Comparison of ENCODE assay signal across 8 cellular contexts in genomic region chr4:155376387-155377268, GRCh38. TPM values are rescaled to one million over a fixed set of nuclear protein-coding genes. Genes with fewer than 3 reads are reported as not detected.
DNase-seq lines count a peak whose midpoint lies in the region; ATAC-seq and TF ChIP-seq lines count a peak whose summit lies in the region.

MAP9 (minus strand) TSS chr4:155376965; CDS start chr4:155375850, 1,115 bp downstream.

- no peak within 1 kb of the TSS for H3K9ac ChIP-seq in parathyroid adenoma

- H3K4me1 Mint-ChIP-seq in activated naive CD8-positive, alpha-beta T cell (ENCODE audit: low read depth): peaks cover 20% of the 10 kb centered on the region

- peak; percentile 97 for ATAC-seq in GM21529 (IDR thresholded peaks at IDR 0.05; ENCODE audit: unreplicated experiment)
- ATAC-seq in Right ventricle myocardium inferior: peak; percentile 99

- no peak for TF ChIP-seq CTCF in parathyroid adenoma (IDR thresholded peaks at IDR 0.05)
- TF ChIP-seq CTCF in tibial artery (IDR thresholded peaks at IDR 0.05): no peak

- H3K4me2 ChIP-seq in parathyroid adenoma (ENCODE audit: low read length): peak within 1 kb of the TSS; percentile 63

- H3K9me3 ChIP-seq in parathyroid adenoma (ENCODE audit: control insufficient read depth, low read length) (no peaks in the 10 kb centered on the region), tibial artery (no peaks in the 10 kb centered on the region)

- H3K4me3 Mint-ChIP-seq in activated naive CD8-positive, alpha-beta T cell: peak within 1 kb of the TSS; percentile 91

- H3K27me3 ChIP-seq in parathyroid adenoma (ENCODE audit: control insufficient read depth, insufficient read depth, low read length): no peaks in the 10 kb centered on the region
- H3K27me3 ChIP-seq in tibial artery: no peaks in the 10 kb centered on the region

- H3K27ac Mint-ChIP-seq in activated naive CD8-positive, alpha-beta T cell: peak within 1 kb of the TSS; percentile 61

- H3K36me3 ChIP-seq in parathyroid adenoma (ENCODE audit: control insufficient read depth, insufficient read depth, low read length) (no peaks in the 10 kb centered on the region), tibial artery (no peaks in the 10 kb centered on the region)

- DNase-seq in DMS153 treated with DMSO at 0.1 percent for 48 hours (lab: John Stamatoyannopoulos, UW; ENCODE audit: unreplicated experiment) (peak; percentile 98), SK-N-DZ (ENCODE audit: low spot score) (peak; percentile 99), Right ventricle myocardium inferior (ENCODE audit: missing footprints) (peak; percentile 93), tibial artery (peak; percentile 82 to 93)

- no peaks in the 10 kb centered on the region for H3K79me2 ChIP-seq in parathyroid adenoma

- no peak for TF ChIP-seq EP300 in Ishikawa (IDR thresholded peaks at IDR 0.05; ENCODE audit: borderline replicate concordance)

- peak within 1 kb of the TSS; percentile 70 for H3K27ac ChIP-seq in parathyroid adenoma
- peak within 1 kb of the TSS; percentile 43 to 58 for H3K27ac ChIP-seq in tibial artery

- peak within 1 kb of the TSS; percentile 91 for H2AFZ ChIP-seq in parathyroid adenoma

- H3K27me3 Mint-ChIP-seq in activated naive CD8-positive, alpha-beta T cell: no peaks in the 10 kb centered on the region

- H3K36me3 Mint-ChIP-seq in activated naive CD8-positive, alpha-beta T cell: peaks cover 6% of the 10 kb centered on the region

- H3K9me3 Mint-ChIP-seq in activated naive CD8-positive, alpha-beta T cell (ENCODE audit: low read depth): no peaks in the 10 kb centered on the region

- peak within 1 kb of the TSS; percentile 69 for H3K4me3 ChIP-seq in parathyroid adenoma (ENCODE audit: low read depth, low read length)
- peak within 1 kb of the TSS; percentile 59 to 61 for H3K4me3 ChIP-seq in tibial artery

- TF ChIP-seq RAD21 in Ishikawa (IDR thresholded peaks at IDR 0.05; ENCODE audit: low read depth): no peak

- H3K4me1 ChIP-seq in parathyroid adenoma (no peaks in the 10 kb centered on the region), tibial artery (peaks cover 0 to 10% (median 7%) of the 10 kb centered on the region in 4 donors)

- intact Hi-C loops in Right ventricle myocardium inferior (cut with DNase I) (no loop called here), tibial artery (cut with DNase I; ENCODE audit: low total_unique reads) (no loop called here)

TF ChIP-seq in Ishikawa, 13 proteins besides CTCF, POLR2A, EP300 and RAD21:
- no peak for TF ChIP-seq NFIC (IDR thresholded peaks at IDR 0.05)
- no peak for TF ChIP-seq MAX (IDR thresholded peaks at IDR 0.05)
- peak; percentile 53 for TF ChIP-seq CREB1 (IDR thresholded peaks at IDR 0.05; ENCODE audit: low read depth)
- no peak for TF ChIP-seq TCF12 (IDR thresholded peaks at IDR 0.05; ENCODE audit: low read depth)
- TF ChIP-seq ZBTB7A (IDR thresholded peaks at IDR 0.05; ENCODE audit: low read depth): no peak; the same call in 1 of the 2 replicates
- TF ChIP-seq TAF1 (IDR thresholded peaks at IDR 0.05; ENCODE audit: low read depth): no peak
- TF ChIP-seq EGR1 (IDR thresholded peaks at IDR 0.05): no peak
- TF ChIP-seq USF1 (IDR thresholded peaks at IDR 0.05): peak; percentile 57; the same call in 1 of the 2 replicates
- TF ChIP-seq TEAD4 (IDR thresholded peaks at IDR 0.05): no peak
- no peak for TF ChIP-seq REST (IDR thresholded peaks at IDR 0.05; ENCODE audit: low read depth)

RNA-seq across cellular contexts. Expression of gene MAP9, which starts in this region (rescaled TPM):
- polyA plus RNA-seq in SK-N-DZ (2014; cell fraction: cytosol; rRNA removed): 7.4 and 7.8 TPM in 2 replicates
- polyA plus RNA-seq in SK-N-DZ (2014; cell fraction: nucleus; rRNA removed): 9.7 and 11.0 TPM in 2 replicates
- total RNA-seq in Right ventricle myocardium inferior: 7.3 TPM

Comparison
In these comparisons a context has a peak if more than half of its experiments do, and no peak if none do; other contexts are left out.
1. Peak in every context shown above with its lines: DNase-seq, ATAC-seq, H3K4me3 ChIP-seq and H3K27ac ChIP-seq.